ENCODE assay signal across 28 cellular contexts in the genomic region with DNA sequence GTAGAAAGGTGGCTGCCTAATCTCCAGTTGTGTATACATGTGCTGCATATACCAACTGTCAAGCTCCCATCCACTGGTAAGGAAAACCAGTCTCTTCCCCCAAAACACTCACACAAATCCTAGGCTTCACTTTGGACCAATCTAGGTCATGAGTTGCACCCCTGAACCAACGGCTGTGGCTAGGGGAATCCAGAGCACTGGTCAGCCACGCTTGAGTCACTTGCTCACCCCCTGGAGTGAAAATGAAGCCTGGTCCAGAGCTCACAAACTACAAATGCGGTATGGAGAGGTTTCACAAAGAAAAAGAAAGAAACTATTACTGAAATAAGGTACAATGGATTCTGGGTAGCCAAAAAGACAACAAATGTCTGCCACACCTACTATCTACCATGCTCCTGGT.
A peak's percentile ranks its signal among the peaks of the same experiment; 100 is the strongest.
DNase-seq lines count a peak whose midpoint lies in the region; ATAC-seq and TF ChIP-seq lines count a peak whose summit lies in the region.
"Had no signal": no experiment of that assay in that cellular context is flagged by ENCODE, and none has a peak within 500 bp of the region (broad histone marks: within the 10 kb centered on the region; RNA-seq: fewer than 3 reads in every experiment).

No MANE protein-coding gene starts in this region.

- H3K4me2 ChIP-seq in SK-N-SH = no peak overlapping the region

- no peak overlapping the region for H3K4me3 Mint-ChIP-seq in stimulated activated effector memory CD8-positive, alpha-beta T cell treated with anti-CD3 and anti-CD28 coated beads, Interleukin-12 subunit alpha, Interleukin-12 subunit beta, amount 100 ng/mL, for 72 hours
- H3K4me3 Mint-ChIP-seq: activated naive CD8-positive, alpha-beta T cell treated with anti-CD3 and anti-CD28 coated beads, Interleukin-2, amount 50 U/mL, for 24 hours; naive thymus-derived CD4-positive, alpha-beta T cell; stimulated activated memory B cell treated with anti-CD40 and anti-IgM and Interleukin-4, amounts not matched to agents 10 μg/mL and 1 μg/mL and 100 μg/mL, for 72 hours had no signal

- no peak for TF ChIP-seq RAD21 in SK-N-SH (IDR thresholded peaks at IDR 0.05; ENCODE audit: low read length)

- H3K36me3 Mint-ChIP-seq in stimulated activated effector memory CD8-positive, alpha-beta T cell treated with anti-CD3 and anti-CD28 coated beads, Interleukin-12 subunit alpha, Interleukin-12 subunit beta, amount 100 ng/mL, for 72 hours = no peaks in the 10 kb centered on the region
- H3K36me3 Mint-ChIP-seq: naive thymus-derived CD4-positive, alpha-beta T cell; stimulated activated memory B cell treated with anti-CD40 and anti-IgM and Interleukin-4, amounts not matched to agents 10 μg/mL and 1 μg/mL and 100 μg/mL, for 72 hours had no signal

- no peaks in the 10 kb centered on the region for H3K4me1 ChIP-seq in SK-N-SH (ENCODE audit: control insufficient read depth in 1 of 2, insufficient read depth in 2 of 2, low read depth in 1 of 2, low read length in 1 of 2)
- H3K4me1 ChIP-seq: gastrocnemius medialis, suprapubic skin had no signal

- POLR2A ChIA-PET in SK-N-SH (lab: Yijun Ruan, JAX) = no interaction called here

- peak; percentile 46 for ATAC-seq in stimulated activated effector memory CD8-positive, alpha-beta T cell treated with anti-CD3 and anti-CD28 coated beads, Interleukin-12 subunit alpha, Interleukin-12 subunit beta, amount 100 ng/mL, for 72 hours
- ATAC-seq: activated naive CD8-positive, alpha-beta T cell treated with anti-CD3 and anti-CD28 coated beads, Interleukin-2, amount 50 U/mL, for 24 hours; gastrocnemius medialis; left ventricle myocardium superior; naive thymus-derived CD4-positive, alpha-beta T cell; stimulated activated memory B cell treated with anti-CD40 and anti-IgM and Interleukin-4, amounts not matched to agents 10 μg/mL and 1 μg/mL and 100 μg/mL, for 72 hours had no signal

- H3K9me3 Mint-ChIP-seq in stimulated activated effector memory CD8-positive, alpha-beta T cell treated with anti-CD3 and anti-CD28 coated beads, Interleukin-12 subunit alpha, Interleukin-12 subunit beta, amount 100 ng/mL, for 72 hours = no peaks in the 10 kb centered on the region
- H3K9me3 Mint-ChIP-seq: activated naive CD8-positive, alpha-beta T cell treated with anti-CD3 and anti-CD28 coated beads, Interleukin-2, amount 50 U/mL, for 24 hours; naive thymus-derived CD4-positive, alpha-beta T cell; stimulated activated memory B cell treated with anti-CD40 and anti-IgM and Interleukin-4, amounts not matched to agents 10 μg/mL and 1 μg/mL and 100 μg/mL, for 72 hours had no signal

- no peak overlapping the region for H2AFZ ChIP-seq in SK-N-SH (ENCODE audit: low read depth)

- no peak overlapping the region for H3K27ac ChIP-seq in SK-N-SH (ENCODE audit: low read depth in 2 of 2, low read length in 1 of 2)
- H3K27ac ChIP-seq: coronary artery, esophagus muscularis mucosa, gastrocnemius medialis, SJSA1, skin epidermis, suprapubic skin had no signal

- no peak for TF ChIP-seq EP300 in SK-N-SH (IDR thresholded peaks at IDR 0.05; ENCODE audit: borderline replicate concordance in 1 of 2, low read depth in 1 of 2, low read length in 1 of 2)

- DNase-seq in GM12864 (ENCODE audit: low read depth) = peak; percentile 12
- peak; percentile 65 for DNase-seq in LHCN-M2 (ENCODE audit: low read depth)
- DNase-seq in astrocyte of the spinal cord (ENCODE audit: low read depth, low spot score) = peak; percentile 60
- DNase-seq in stimulated activated effector memory CD8-positive, alpha-beta T cell treated with anti-CD3 and anti-CD28 coated beads, Interleukin-12 subunit alpha, Interleukin-12 subunit beta, amount 100 ng/mL, for 72 hours (ENCODE audit: low spot score in 2 of 2) = no peak
- DNase-seq in HK-2 (ENCODE audit: unreplicated experiment) = no peak
- no peak for DNase-seq in central memory CD4-positive, alpha-beta T cell
- no peak for DNase-seq in SK-N-SH
- DNase-seq: activated CD4-positive, alpha-beta T cell treated with anti-CD3 and anti-CD28 coated beads for 4 hours; activated CD8-positive, alpha-beta memory T cell treated with anti-CD3 and anti-CD28 coated beads for 24 hours; activated gamma-delta T cell treated with Interleukin-2 at 50 U/mL for 16 hours; activated naive CD8-positive, alpha-beta T cell treated with anti-CD3 and anti-CD28 coated beads, Interleukin-2, amount 50 U/mL, for 24 hours; activated T-cell treated with anti-CD3 and anti-CD28 coated beads, Interleukin-2, amount 50 U/mL, for 1 hour; C1 segment of cervical spinal cord; Calu3; gastrocnemius medialis; hypothalamus; left ventricle myocardium superior; naive thymus-derived CD4-positive, alpha-beta T cell; NCI-H1436; NCI-H510A; nucleus accumbens; stimulated activated CD4-positive, alpha-beta T cell treated with anti-CD3 and anti-CD28 coated beads, Interleukin-2, amount 100 ng/mL, for 24 hours had no signal

- CTCF ChIA-PET in SK-N-SH (lab: Yijun Ruan, JAX) = interaction anchor here (1.1 kb wide), 1 partner anchor 83 kb away, joined by 3 read pairs; the partner anchor contains the start of gene LYRM9

- no peaks in the 10 kb centered on the region for H3K27me3 ChIP-seq in SK-N-SH (ENCODE audit: insufficient read depth)
- H3K27me3 ChIP-seq: esophagus muscularis mucosa, gastrocnemius medialis, SJSA1, suprapubic skin had no signal

- H3K9me2 ChIP-seq in SK-N-SH = no peaks in the 10 kb centered on the region

- H3K4me1 Mint-ChIP-seq in stimulated activated effector memory CD8-positive, alpha-beta T cell treated with anti-CD3 and anti-CD28 coated beads, Interleukin-12 subunit alpha, Interleukin-12 subunit beta, amount 100 ng/mL, for 72 hours = no peaks in the 10 kb centered on the region
- H3K4me1 Mint-ChIP-seq: activated naive CD8-positive, alpha-beta T cell treated with anti-CD3 and anti-CD28 coated beads, Interleukin-2, amount 50 U/mL, for 24 hours had no signal

- no peak overlapping the region for H3K9ac ChIP-seq in SK-N-SH

- H3K9me3 ChIP-seq in SK-N-SH = no peaks in the 10 kb centered on the region
- H3K9me3 ChIP-seq: gastrocnemius medialis, SJSA1, suprapubic skin had no signal

- no peaks in the 10 kb centered on the region for H3K36me3 ChIP-seq in SK-N-SH (replicated peaks in 1 of 2; ENCODE audit: control insufficient read depth in 1 of 2, insufficient read depth in 2 of 2, low read length in 1 of 2)
- H3K36me3 ChIP-seq: esophagus muscularis mucosa, gastrocnemius medialis, SJSA1, suprapubic skin had no signal

- no peaks in the 10 kb centered on the region for H3K79me2 ChIP-seq in SK-N-SH (ENCODE audit: insufficient read depth)

- no peak overlapping the region for H3K4me3 ChIP-seq in GM12864 (ENCODE audit: low read depth, low read length)
- H3K4me3 ChIP-seq in astrocyte of the spinal cord (ENCODE audit: low read depth, low read length) = no peak overlapping the region
- no peak overlapping the region for H3K4me3 ChIP-seq in SK-N-SH (ENCODE audit: low read depth in 2 of 2, low read length in 1 of 2)
- H3K4me3 ChIP-seq: coronary artery, esophagus muscularis mucosa, gastrocnemius medialis, SJSA1, skin epidermis, suprapubic skin had no signal

- H3F3A ChIP-seq in SK-N-SH (replicated peaks; ENCODE audit: insufficient read depth) = peaks cover 7% of the 10 kb centered on the region

- no peaks in the 10 kb centered on the region for H4K20me1 ChIP-seq in SK-N-SH (ENCODE audit: insufficient read depth)

- in situ Hi-C loops in astrocyte of the spinal cord (cut with HindIII; ENCODE audit: low sequenced_read_pairs) = no loop called here

- TF ChIP-seq CTCF in GM12864 (IDR thresholded peaks at IDR 0.05; ENCODE audit: low read depth, low read length, missing control alignments) = no peak
- no peak for TF ChIP-seq CTCF in astrocyte of the spinal cord (IDR thresholded peaks at IDR 0.05; ENCODE audit: low read depth, low read length)
- TF ChIP-seq CTCF in SK-N-SH (IDR thresholded peaks at IDR 0.05) = no peak

- 67% methylated on average over 3 of the region's 3 CpGs for WGBS in SK-N-SH (ENCODE audit: low lambda C conversion rate)

- H3K27ac Mint-ChIP-seq in stimulated activated effector memory CD8-positive, alpha-beta T cell treated with anti-CD3 and anti-CD28 coated beads, Interleukin-12 subunit alpha, Interleukin-12 subunit beta, amount 100 ng/mL, for 72 hours = no peak overlapping the region
- H3K27ac Mint-ChIP-seq: activated naive CD8-positive, alpha-beta T cell treated with anti-CD3 and anti-CD28 coated beads, Interleukin-2, amount 50 U/mL, for 24 hours; naive thymus-derived CD4-positive, alpha-beta T cell; stimulated activated memory B cell treated with anti-CD40 and anti-IgM and Interleukin-4, amounts not matched to agents 10 μg/mL and 1 μg/mL and 100 μg/mL, for 72 hours had no signal

TF ChIP-seq in SK-N-SH, 30 proteins besides CTCF, POLR2A, EP300 and RAD21 (continues in another document):
- TF ChIP-seq SMC3 (IDR thresholded peaks at IDR 0.05; ENCODE audit: low read depth, low read length) (no peak), EZH2phosphoT487 (IDR thresholded peaks at IDR 0.05; ENCODE audit: borderline replicate concordance, low read depth) (no peak)
- TF ChIP-seq, protein P1, sequence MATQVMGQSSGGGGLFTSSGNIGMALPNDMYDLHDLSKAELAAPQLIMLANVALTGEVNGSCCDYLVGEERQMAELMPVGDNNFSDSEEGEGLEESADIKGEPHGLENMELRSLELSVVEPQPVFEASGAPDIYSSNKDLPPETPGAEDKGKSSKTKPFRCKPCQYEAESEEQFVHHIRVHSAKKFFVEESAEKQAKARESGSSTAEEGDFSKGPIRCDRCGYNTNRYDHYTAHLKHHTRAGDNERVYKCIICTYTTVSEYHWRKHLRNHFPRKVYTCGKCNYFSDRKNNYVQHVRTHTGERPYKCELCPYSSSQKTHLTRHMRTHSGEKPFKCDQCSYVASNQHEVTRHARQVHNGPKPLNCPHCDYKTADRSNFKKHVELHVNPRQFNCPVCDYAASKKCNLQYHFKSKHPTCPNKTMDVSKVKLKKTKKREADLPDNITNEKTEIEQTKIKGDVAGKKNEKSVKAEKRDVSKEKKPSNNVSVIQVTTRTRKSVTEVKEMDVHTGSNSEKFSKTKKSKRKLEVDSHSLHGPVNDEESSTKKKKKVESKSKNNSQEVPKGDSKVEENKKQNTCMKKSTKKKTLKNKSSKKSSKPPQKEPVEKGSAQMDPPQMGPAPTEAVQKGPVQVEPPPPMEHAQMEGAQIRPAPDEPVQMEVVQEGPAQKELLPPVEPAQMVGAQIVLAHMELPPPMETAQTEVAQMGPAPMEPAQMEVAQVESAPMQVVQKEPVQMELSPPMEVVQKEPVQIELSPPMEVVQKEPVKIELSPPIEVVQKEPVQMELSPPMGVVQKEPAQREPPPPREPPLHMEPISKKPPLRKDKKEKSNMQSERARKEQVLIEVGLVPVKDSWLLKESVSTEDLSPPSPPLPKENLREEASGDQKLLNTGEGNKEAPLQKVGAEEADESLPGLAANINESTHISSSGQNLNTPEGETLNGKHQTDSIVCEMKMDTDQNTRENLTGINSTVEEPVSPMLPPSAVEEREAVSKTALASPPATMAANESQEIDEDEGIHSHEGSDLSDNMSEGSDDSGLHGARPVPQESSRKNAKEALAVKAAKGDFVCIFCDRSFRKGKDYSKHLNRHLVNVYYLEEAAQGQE (IDR thresholded peaks at IDR 0.05; ENCODE audit: low read depth, low read length) = no peak

Comparison
In these comparisons a context has a peak if more than half of its experiments do, and no peak if none do; other contexts are left out.
1. DNase-seq: peak in GM12864 (single experiment), LHCN-M2 (single experiment) and astrocyte of the spinal cord (single experiment); none in stimulated activated effector memory CD8-positive, alpha-beta T cell treated with anti-CD3 and anti-CD28 coated beads, Interleukin-12 subunit alpha, Interleukin-12 subunit beta, amount 100 ng/mL, for 72 hours (0 of 2), HK-2 (single experiment), central memory CD4-positive, alpha-beta T cell (single experiment) and SK-N-SH (single experiment).